Comparison of ENCODE assay signal across 10 cellular contexts in the genomic region with DNA sequence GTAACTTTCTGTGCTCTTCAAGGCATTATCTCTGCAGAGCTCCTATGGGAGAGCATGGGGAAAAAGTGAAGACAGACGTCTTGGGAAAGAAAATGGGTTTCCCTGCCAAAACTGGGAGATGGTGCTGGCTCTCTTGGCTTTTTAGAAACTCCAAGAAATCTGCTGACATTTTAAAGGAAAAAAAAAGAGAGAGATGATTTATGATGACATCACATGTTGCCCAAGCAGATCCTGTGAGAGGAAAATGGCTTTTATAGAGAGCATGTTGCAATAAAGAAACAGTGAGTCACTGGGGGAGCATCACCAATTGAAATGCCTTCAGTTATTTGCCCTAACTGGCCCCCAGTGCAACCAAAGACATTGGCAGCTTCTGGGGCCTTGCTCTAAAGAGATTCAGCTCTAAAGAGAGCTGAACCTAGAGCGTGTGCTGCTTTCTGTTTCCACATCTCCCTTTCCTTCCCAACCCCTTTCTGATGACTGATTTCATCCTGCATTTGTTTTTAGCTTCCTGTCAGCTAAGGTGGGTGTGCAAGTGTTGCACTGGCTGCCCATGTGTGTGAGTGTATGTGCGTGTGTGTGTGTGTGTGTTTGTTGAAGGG. TPM values are rescaled to one million over a fixed set of nuclear protein-coding genes. Genes with fewer than 3 reads are reported as not detected.
DNase-seq lines count a peak whose midpoint lies in the region; ATAC-seq and TF ChIP-seq lines count a peak whose summit lies in the region.
"Had no signal": no experiment of that assay in that cellular context is flagged by ENCODE, and none has a peak within 500 bp of the region (broad histone marks: within the 10 kb centered on the region; RNA-seq: fewer than 3 reads in every experiment).

No MANE protein-coding gene starts in this region.

- no peak for ATAC-seq in GM19023 (IDR thresholded peaks at IDR 0.05; ENCODE audit: unreplicated experiment)
- ATAC-seq: activated CD8-positive, alpha-beta T cell treated with anti-CD3 and anti-CD28 coated beads for 36 hours had no signal

- H3K27ac ChIP-seq in right atrium auricular region = peak overlapping the region in 1 of 2 donors; percentile 33
- peak overlapping the region in 2 of 4 donors; percentile 23 to 48 for H3K27ac ChIP-seq in transverse colon
- H3K27ac ChIP-seq in CD4-positive, alpha-beta memory T cell (ENCODE audit: low read depth, low read length) = no peak overlapping the region

- H3K9me3 ChIP-seq in right atrium auricular region (no peaks in the 10 kb centered on the region), transverse colon (no peaks in the 10 kb centered on the region)
- H3K9me3 ChIP-seq in CD4-positive, alpha-beta memory T cell (ENCODE audit: control insufficient read depth in 1 of 2, low read length in 2 of 2) = no peaks in the 10 kb centered on the region

- no peak overlapping the region for H3K27ac Mint-ChIP-seq in mesothelial cell of epicardium
- no peak overlapping the region for H3K27ac Mint-ChIP-seq in CD4-positive, alpha-beta memory T cell
- H3K27ac Mint-ChIP-seq: activated CD8-positive, alpha-beta T cell treated with anti-CD3 and anti-CD28 coated beads for 36 hours had no signal

- no peak overlapping the region for H3K4me3 Mint-ChIP-seq in mesothelial cell of epicardium
- H3K4me3 Mint-ChIP-seq in CD4-positive, alpha-beta memory T cell = no peak overlapping the region
- H3K4me3 Mint-ChIP-seq: activated CD8-positive, alpha-beta T cell treated with anti-CD3 and anti-CD28 coated beads for 36 hours had no signal

- CTCF ChIA-PET in CD4-positive, alpha-beta memory T cell (lab: Charles Lee; ENCODE audit: partially characterized antibody) = interaction anchor here (1.1 kb wide), 1 partner anchor 9 kb away, joined by 3 read pairs; no protein-coding TSS in a partner anchor

- TF ChIP-seq EP300 in transverse colon (IDR thresholded peaks at IDR 0.05; ENCODE audit: low read depth) = no peak

- H3K9me3 Mint-ChIP-seq in mesothelial cell of epicardium = no peaks in the 10 kb centered on the region
- peaks cover 0 to 3% (median 0%) of the 10 kb centered on the region in 8 donors for H3K9me3 Mint-ChIP-seq in CD4-positive, alpha-beta memory T cell
- H3K9me3 Mint-ChIP-seq: activated CD8-positive, alpha-beta T cell treated with anti-CD3 and anti-CD28 coated beads for 36 hours had no signal

- in situ Hi-C loops in transverse colon (cut with MboI; ENCODE audit: low pct_ligation_motif_present in 1 of 4, low pct_unique_long_range_greater_than_20kb in 1 of 4, low sequenced_read_pairs in 3 of 4) = no loop called here

- TF ChIP-seq POLR2A in transverse colon (IDR thresholded peaks at IDR 0.05) = no peak

- peaks cover 43% of the 10 kb centered on the region for H3K4me1 Mint-ChIP-seq in mesothelial cell of epicardium
- H3K4me1 Mint-ChIP-seq in CD4-positive, alpha-beta memory T cell = no peaks in the 10 kb centered on the region

- peak; percentile 74 for DNase-seq in HT1080 (ENCODE audit: low read depth)
- DNase-seq in amniotic stem cell (lab: John Stamatoyannopoulos, UW) = peak; percentile 61
- peak; percentile 72 for DNase-seq in right atrium auricular region (ENCODE audit: low spot score)
- DNase-seq in transverse colon = peak; percentile 13
- DNase-seq in mesothelial cell of epicardium (ENCODE audit: low spot score in 2 of 2, unreplicated experiment in 2 of 2) = no peak
- no peak for DNase-seq in activated CD4-positive, alpha-beta T cell treated with anti-CD3 and anti-CD28 coated beads for 1 hour
- DNase-seq in CD4-positive, alpha-beta memory T cell = no peak
- DNase-seq: activated CD8-positive, alpha-beta T cell treated with anti-CD3 and anti-CD28 coated beads for 36 hours; NCI-H1417 treated with DMSO at 0.1 percent for 48 hours had no signal

- TF ChIP-seq CTCF in right atrium auricular region (IDR thresholded peaks at IDR 0.05) (no peak), transverse colon (IDR thresholded peaks at IDR 0.05) (no peak), mesothelial cell of epicardium (IDR thresholded peaks at IDR 0.05; ENCODE audit: unreplicated experiment) (no peak)

- peaks cover 37% of the 10 kb centered on the region for H3K27me3 Mint-ChIP-seq in mesothelial cell of epicardium (ENCODE audit: low read depth)
- H3K27me3 Mint-ChIP-seq in CD4-positive, alpha-beta memory T cell = peaks cover 13 to 16% of the 10 kb centered on the region in 2 donors

- peaks cover 0 to 17% of the 10 kb centered on the region in 2 donors for H3K4me1 ChIP-seq in right atrium auricular region
- peaks cover 5 to 35% (median 13%) of the 10 kb centered on the region in 4 donors for H3K4me1 ChIP-seq in transverse colon
- H3K4me1 ChIP-seq in CD4-positive, alpha-beta memory T cell (ENCODE audit: insufficient read depth, low read length) = no peaks in the 10 kb centered on the region

- POLR2A ChIA-PET in CD4-positive, alpha-beta memory T cell (lab: Charles Lee; ENCODE audit: partially characterized antibody) = no interaction called here

- WGBS in transverse colon (ENCODE audit: low coverage in 1 of 2), 2 donors = 57 to 63% methylated on average over 1 to 3 of the region's 3 CpGs

- H3K27me3 ChIP-seq in right atrium auricular region (no peaks in the 10 kb centered on the region), transverse colon (no peaks in the 10 kb centered on the region)
- no peaks in the 10 kb centered on the region for H3K27me3 ChIP-seq in CD4-positive, alpha-beta memory T cell (ENCODE audit: insufficient read depth, low read length)

- no peak overlapping the region for H3K4me3 ChIP-seq in right atrium auricular region
- H3K4me3 ChIP-seq in transverse colon = no peak overlapping the region
- no peak overlapping the region for H3K4me3 ChIP-seq in CD4-positive, alpha-beta memory T cell (ENCODE audit: low read length in 2 of 2)

- H3K36me3 Mint-ChIP-seq in mesothelial cell of epicardium = no peaks in the 10 kb centered on the region
- no peaks in the 10 kb centered on the region for H3K36me3 Mint-ChIP-seq in CD4-positive, alpha-beta memory T cell

- no peaks in the 10 kb centered on the region for H3K36me3 ChIP-seq in right atrium auricular region
- no peaks in the 10 kb centered on the region for H3K36me3 ChIP-seq in transverse colon
- H3K36me3 ChIP-seq in CD4-positive, alpha-beta memory T cell (ENCODE audit: insufficient read depth, low read length) = no peaks in the 10 kb centered on the region

- intact Hi-C loops in transverse colon (cut with DNase I; ENCODE audit: low total_unique reads) = no loop called here
- intact Hi-C loops in CD4-positive, alpha-beta memory T cell (cut with micrococcal nuclease) = no loop called here

RNA-seq across cellular contexts. Expression of gene LRMDA, which starts 37.7 kb away (rescaled TPM):
- not detected in 2 replicates for total RNA-seq in HT1080 (2014; rRNA removed; shearing (Covaris generic))
- polyA plus RNA-seq in HT1080 (2015; cell fraction: cytosol; rRNA removed) = 1.1 and 1.4 TPM in 2 replicates
- 0.41 TPM in 1 of 2 replicates, not detected in the other for polyA plus RNA-seq in HT1080 (2015; cell fraction: nucleus; rRNA removed)
- total RNA-seq in right atrium auricular region = 10 to 100 TPM in 1 of 2 donors, 1 to 10 TPM in 1; 6.1 to 19.1 TPM
- total RNA-seq in transverse colon = 1 to 10 TPM; 2.2 to 7.8 (median 4.5) TPM
- 2.0 to 3.3 TPM (median 2.7 TPM) in 3 replicates for total RNA-seq in mesothelial cell of epicardium
- not detected for total RNA-seq in CD4-positive, alpha-beta memory T cell
- polyA plus RNA-seq in CD4-positive, alpha-beta memory T cell = not detected
- total RNA-seq: activated CD8-positive, alpha-beta T cell treated with anti-CD3 and anti-CD28 coated beads for 36 hours had no signal

Comparison
In these comparisons a context has a peak if more than half of its experiments do, and no peak if none do; other contexts are left out.
1. DNase-seq: peak in HT1080 (single experiment), amniotic stem cell (single experiment), right atrium auricular region (single experiment) and transverse colon (single experiment); none in mesothelial cell of epicardium (0 of 2), activated CD4-positive, alpha-beta T cell treated with anti-CD3 and anti-CD28 coated beads for 1 hour (single experiment) and CD4-positive, alpha-beta memory T cell (0 of 5).